2 cellular contexts compared by ENCODE assay signal in the genomic region with DNA sequence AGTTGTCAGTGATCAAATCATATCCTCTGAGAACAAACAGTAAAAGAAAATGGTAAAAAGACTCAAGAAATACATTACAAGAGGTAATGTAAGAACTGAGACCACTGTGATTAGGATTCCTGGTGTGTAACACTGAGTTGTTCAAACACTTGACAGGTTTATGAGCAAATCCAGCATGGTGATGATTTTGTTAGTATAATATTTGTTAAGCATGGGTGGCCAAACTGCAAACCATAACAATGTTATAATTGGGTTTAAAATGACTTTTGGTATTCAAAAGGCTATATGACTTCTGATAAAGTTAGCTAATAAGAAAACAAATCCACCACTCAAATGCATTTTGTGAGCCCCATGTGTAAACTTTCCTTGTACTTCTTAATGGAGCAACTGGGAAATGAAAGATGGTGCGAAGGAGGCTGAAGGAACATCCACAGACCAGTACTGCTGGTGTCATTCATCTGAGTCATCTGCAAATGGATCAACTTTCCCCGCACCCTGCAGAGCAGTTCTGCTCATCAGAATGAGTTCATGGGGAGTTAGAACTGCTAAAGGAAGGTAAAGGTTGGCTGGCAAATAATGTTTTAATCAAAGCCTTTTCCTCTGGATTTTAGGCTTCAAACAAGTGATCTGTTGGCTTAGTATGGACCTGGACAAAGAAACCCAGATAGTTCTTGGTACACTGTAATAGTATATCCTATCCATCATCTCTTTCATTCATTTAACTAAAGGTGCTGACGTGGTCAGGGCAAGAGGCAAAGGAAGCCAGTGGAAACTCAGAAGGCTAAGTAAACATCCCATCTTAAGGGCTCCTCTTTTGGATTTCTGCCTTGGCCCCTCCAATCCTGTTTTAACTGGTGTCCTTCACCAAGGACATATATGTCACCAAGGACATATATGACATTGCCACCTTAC.
TF ChIP-seq lines count a peak whose summit lies in the region.

No MANE protein-coding gene starts in this region.

TF ChIP-seq in IMR-90, 13 proteins besides CTCF, POLR2A, EP300 and RAD21:
- no peak for TF ChIP-seq RCOR1 (IDR thresholded peaks at IDR 0.05; ENCODE audit: insufficient replicate concordance, low read length)

TF ChIP-seq in GM12878, 131 proteins besides CTCF, POLR2A, EP300 and RAD21:
- TF ChIP-seq MYC (IDR thresholded peaks at IDR 0.05; ENCODE audit: insufficient read depth, insufficient read length, insufficient replicate concordance, low read length, severe bottlenecking) (no peak), MEF2A (IDR thresholded peaks at IDR 0.05; ENCODE audit: insufficient read depth, low read depth, low read length) (no peak), YBX1 (IDR thresholded peaks at IDR 0.05) (no peak), CREM (IDR thresholded peaks at IDR 0.05; ENCODE audit: low read depth) (no peak), MYB (IDR thresholded peaks at IDR 0.05; ENCODE audit: borderline replicate concordance, low read depth, low read length) (no peak), POU2F2 (IDR thresholded peaks at IDR 0.05; ENCODE audit: borderline replicate concordance, low read depth, low read length) (no peak), ATF2 (IDR thresholded peaks at IDR 0.05; ENCODE audit: low read length) (no peak), MEF2B (IDR thresholded peaks at IDR 0.05; ENCODE audit: partially characterized antibody, poor library complexity, severe bottlenecking) (no peak), ZZZ3 (IDR thresholded peaks at IDR 0.05; ENCODE audit: control insufficient read depth, insufficient read length, low read depth) (no peak), SMAD5 (IDR thresholded peaks at IDR 0.05; ENCODE audit: low read depth) (no peak), ZNF274 (IDR thresholded peaks at IDR 0.05; ENCODE audit: insufficient read depth, insufficient read length) (no peak), POLR2AphosphoS2 (IDR thresholded peaks at IDR 0.05; ENCODE audit: low read depth, low read length) (no peak), TAF1 (IDR thresholded peaks at IDR 0.05; ENCODE audit: borderline replicate concordance, low read depth, low read length) (no peak), NR2C2 (IDR thresholded peaks at IDR 0.05; ENCODE audit: borderline replicate concordance, control insufficient read depth, insufficient read length, low read depth) (no peak), EGR1 (IDR thresholded peaks at IDR 0.05; ENCODE audit: borderline replicate concordance in 1 of 2, low read depth in 2 of 2, low read length in 2 of 2) (no peak)
